32 cellular contexts compared by ENCODE assay signal in the genomic region with DNA sequence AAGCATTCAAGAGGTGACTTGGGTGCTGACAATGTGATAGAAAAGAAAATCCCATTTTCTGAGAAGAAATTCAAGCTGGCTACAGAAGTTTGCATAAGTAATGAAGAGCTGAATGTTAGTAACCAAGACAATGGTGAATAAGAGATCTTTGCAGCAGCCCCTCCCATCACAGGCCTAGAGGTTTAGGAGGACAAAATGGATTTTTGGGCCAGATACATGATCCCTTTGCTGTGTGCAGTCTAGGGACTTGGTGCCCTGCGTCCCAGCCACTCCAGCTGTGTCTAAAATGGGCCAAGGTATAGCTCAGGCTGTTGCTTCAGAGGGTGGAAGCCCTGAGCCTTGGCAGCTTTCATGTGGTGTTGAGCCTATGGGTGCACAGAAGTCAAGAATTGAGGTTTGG.
"Had no signal": no experiment of that assay in that cellular context is flagged by ENCODE, and none has a peak within 500 bp of the region (broad histone marks: within the 10 kb centered on the region; RNA-seq: fewer than 3 reads in every experiment).

No MANE protein-coding gene starts in this region.

- H3K9me3 ChIP-seq: adrenal gland, ascending aorta, body of pancreas had no signal

- DNase-seq: activated effector memory CD4-positive, alpha-beta T cell treated with anti-CD3 and anti-CD28 coated beads, Interleukin-2, amount 50 U/mL, for 16 hours; activated effector memory CD4-positive, alpha-beta T cell treated with Interleukin-2 at 50 U/mL for 16 hours; activated gamma-delta T cell; activated gamma-delta T cell treated with Interleukin-2 at 50 U/mL for 16 hours; activated naive CD4-positive, alpha-beta T cell; activated naive CD4-positive, alpha-beta T cell treated with anti-CD3 and anti-CD28 coated beads for 36 hours; activated naive CD4-positive, alpha-beta T cell treated with anti-CD3 and anti-CD28 coated beads, Interleukin-2, amount 10 ng/mL, durations not matched to agents 7 days and 5 days; activated naive CD4-positive, alpha-beta T cell treated with anti-CD3 and anti-CD28 coated beads, Interleukin-2, amount 50 U/mL, for 16 hours; activated naive CD4-positive, alpha-beta T cell treated with Interleukin-2 at 50 U/mL for 16 hours; activated naive CD8-positive, alpha-beta T cell treated with anti-CD3 and anti-CD28 coated beads for 36 hours; activated naive CD8-positive, alpha-beta T cell treated with anti-CD3 and anti-CD28 coated beads, Interleukin-2, amount 10 ng/mL, durations not matched to agents 7 days and 5 days; activated naive CD8-positive, alpha-beta T cell treated with anti-CD3 and anti-CD28 coated beads, Interleukin-2, amount 50 U/mL, for 24 hours; activated T-cell treated with anti-CD3 and anti-CD28 coated beads, Interleukin-2, amount 50 U/mL, for 4 hours; activated T-cell treated with anti-CD3 and anti-CD28 coated beads, Interleukin-2, amount 50 U/mL, for 48 hours; activated T-cell treated with anti-CD3 and anti-CD28 coated beads, Interleukin-2, amount 50 U/mL, for 72 hours; adrenal gland; amniotic stem cell; amygdala; anterior cingulate cortex; aorta; body of pancreas; brain microvascular endothelial cell; caudate nucleus; central memory CD4-positive, alpha-beta T cell; cerebellar nuclear complex had no signal

- H3K27ac ChIP-seq: adrenal gland, ascending aorta, body of pancreas, brain microvascular endothelial cell, breast epithelium, cardiac muscle cell had no signal

- FAIRE-seq: astrocyte, bronchial epithelial cell had no signal

- H3K4me1 ChIP-seq: adrenal gland, ascending aorta, body of pancreas, breast epithelium had no signal

- ATAC-seq: activated naive CD4-positive, alpha-beta T cell treated with anti-CD3 and anti-CD28 coated beads, Interleukin-2, amount 50 U/mL, for 72 hours; activated naive CD8-positive, alpha-beta T cell treated with anti-CD3 and anti-CD28 coated beads, Interleukin-2, amount 50 U/mL, for 24 hours; activated T-cell treated with anti-CD3 and anti-CD28 coated beads, Interleukin-2, amount 50 U/mL, for 4 hours; activated T-cell treated with anti-CD3 and anti-CD28 coated beads, Interleukin-2, amount 50 U/mL, for 72 hours; activated T-helper 17 cell treated with anti-CD3 and anti-CD28 coated beads, Interleukin-2, amount 50 U/mL, for 72 hours; body of pancreas had no signal

- H3K36me3 ChIP-seq: adrenal gland, ascending aorta, brain microvascular endothelial cell, breast epithelium, cardiac muscle cell had no signal

- H3K4me3 ChIP-seq: adrenal gland, ascending aorta, body of pancreas, breast epithelium, cardiac muscle cell had no signal
